ENCODE assay signal across 21 cellular contexts in the genomic region with DNA sequence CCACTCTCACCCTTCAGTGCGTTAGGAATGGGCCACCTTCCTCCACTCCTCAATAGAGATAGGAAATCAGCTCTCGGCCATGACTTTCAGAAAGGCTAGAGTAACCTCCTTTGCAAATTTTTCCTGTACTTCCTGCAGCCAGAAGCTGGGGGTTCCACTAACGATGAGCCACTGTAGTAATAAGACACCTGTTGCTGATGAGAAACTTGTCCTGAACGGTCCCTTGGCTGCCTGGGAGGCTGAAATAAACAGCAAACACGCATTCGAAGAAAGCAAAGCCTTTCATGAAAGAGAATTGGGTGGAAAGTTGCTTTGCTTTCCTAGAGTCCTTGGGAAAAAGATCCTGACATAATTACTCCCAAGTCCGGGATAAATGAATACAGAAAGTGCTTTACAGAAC.
"Had no signal": no experiment of that assay in that cellular context is flagged by ENCODE, and none has a peak within 500 bp of the region (broad histone marks: within the 10 kb centered on the region; RNA-seq: fewer than 3 reads in every experiment).

No MANE protein-coding gene starts in this region.

- H3K27ac Mint-ChIP-seq: T-cell had no signal

- H3K9me3 Mint-ChIP-seq: T-cell had no signal

- H3K4me3 Mint-ChIP-seq: T-cell had no signal

- H3K9me3 ChIP-seq: SK-N-SH had no signal

- DNase-seq: KBM-7; MV-4-11; NCI-H1048; NCI-H1105; NCI-H1417; NCI-H1436 treated with DMSO at 0.1 percent for 48 hours; NCI-H1694; NCI-H187 treated with DMSO at 0.1 percent for 48 hours; NCI-H2029 treated with DMSO at 0.1 percent for 48 hours; NCI-H2227 treated with DMSO at 0.1 percent for 48 hours; NCI-H524; NCI-H526 treated with DMSO at 0.1 percent for 48 hours; NCI-H748 treated with DMSO at 0.1 percent for 48 hours; NK-92 treated with Interleukin-12 subunit alpha and Interleukin-12 subunit beta, amount 100 ng/mL, for 24 hours; PC-3; SHP77; SK-N-SH; SW 1271; T-cell had no signal

- H3K9me2 ChIP-seq: SK-N-SH had no signal

- ATAC-seq: Panc1, PC-3, T-cell had no signal

- H3K4me1 Mint-ChIP-seq: T-cell had no signal

- H3K27ac ChIP-seq: RWPE1 had no signal

- H3K9ac ChIP-seq: SK-N-SH had no signal

- H3K4me2 ChIP-seq: SK-N-SH had no signal

- H3K36me3 Mint-ChIP-seq: T-cell had no signal
